Comparison of ENCODE assay signal across 21 cellular contexts in genomic region chr5:73892218-73892617, GRCh38.
DNase-seq lines count a peak whose midpoint lies in the region; FAIRE-seq and TF ChIP-seq lines count a peak whose summit lies in the region.
"Had no signal": no experiment of that assay in that cellular context is flagged by ENCODE, and none has a peak within 500 bp of the region (broad histone marks: within the 10 kb centered on the region; RNA-seq: fewer than 3 reads in every experiment).

No MANE protein-coding gene starts in this region.

- TF ChIP-seq CTCF in Calu3 (IDR thresholded peaks at IDR 0.05; ENCODE audit: unreplicated experiment) = no peak
- no peak for TF ChIP-seq CTCF in H1 (IDR thresholded peaks at IDR 0.05; ENCODE audit: control extremely low read depth in 1 of 3, insufficient read depth in 1 of 3, low read depth in 1 of 3, low read length in 3 of 3)
- no peak for TF ChIP-seq CTCF in osteocyte (IDR thresholded peaks at IDR 0.05)
- TF ChIP-seq CTCF in endodermal cell (conservative IDR thresholded peaks at IDR 0.05) = no peak

- no peaks in the 10 kb centered on the region for H4K20me1 ChIP-seq in H1 (replicated peaks in 1 of 2; ENCODE audit: control insufficient read depth in 1 of 2, insufficient read depth in 2 of 2, low read length in 2 of 2)
- H4K20me1 ChIP-seq: BLaER1 had no signal

- POLR2A ChIA-PET in H1 (lab: Charles Lee; ENCODE audit: partially characterized antibody) = no interaction called here

- H3K23ac ChIP-seq in H1 (ENCODE audit: insufficient read length) = no peak overlapping the region

- peak overlapping the region; percentile 45 for H3K27ac Mint-ChIP-seq in Calu3 (ENCODE audit: unreplicated experiment)
- peak overlapping the region; percentile 74 for H3K27ac Mint-ChIP-seq in osteocyte (ENCODE audit: unreplicated experiment)
- H3K27ac Mint-ChIP-seq in endodermal cell = no peak overlapping the region
- H3K27ac Mint-ChIP-seq: B cell; CD4-positive, CD25-positive, alpha-beta regulatory T cell; CD8-positive, alpha-beta T cell; GM23338 had no signal

- H4K8ac ChIP-seq in H1 (ENCODE audit: extremely low read depth, insufficient read depth, low read length) = no peak overlapping the region

- no peak overlapping the region for H2BK12ac ChIP-seq in H1 (ENCODE audit: low read depth, low read length)

- H3K4me1 ChIP-seq in ACC112 (ENCODE audit: control insufficient read depth, insufficient read depth, low read length, unreplicated experiment) (peaks cover 13% of the 10 kb centered on the region), H1 (replicated peaks in 1 of 4; ENCODE audit: control insufficient read depth in 3 of 4, insufficient read depth in 4 of 4, low read length in 3 of 4) (no peaks in the 10 kb centered on the region), endodermal cell (ENCODE audit: control insufficient read depth, insufficient read depth, low read length) (no peaks in the 10 kb centered on the region)
- H3K4me1 ChIP-seq: Caco-2, HAP-1 had no signal

- CTCF ChIA-PET in Calu3 (lab: Charles Lee) (no interaction called here), H1 (lab: Charles Lee; ENCODE audit: partially characterized antibody) (interaction anchor here (1.1 to 1.3 kb wide), 2 partner anchors 10 to 85 kb away, joined by 3 to 7 read pairs; no protein-coding TSS in a partner anchor)

- no peak overlapping the region for H2BK120ac ChIP-seq in H1 (replicated peaks; ENCODE audit: low read depth, low read length)

- TF ChIP-seq EP300 in H1 (IDR thresholded peaks at IDR 0.05; ENCODE audit: borderline replicate concordance in 1 of 2, low read depth in 2 of 2, low read length in 2 of 2) = no peak

- H3K27me3 ChIP-seq in ACC112 (ENCODE audit: insufficient read depth, low read length) (no peaks in the 10 kb centered on the region), H1 (replicated peaks in 1 of 4; ENCODE audit: control insufficient read depth in 3 of 4, extremely low read depth in 1 of 4, insufficient read depth in 3 of 4, low read length in 3 of 4) (no peaks in the 10 kb centered on the region), endodermal cell (ENCODE audit: control insufficient read depth, insufficient read depth, low read length, poor library complexity, severe bottlenecking) (peaks cover 3% of the 10 kb centered on the region)
- H3K27me3 ChIP-seq: BLaER1 had no signal

- H3K79me2 ChIP-seq in ACC112 (ENCODE audit: control insufficient read depth, insufficient read depth, low read length, unreplicated experiment) (no peaks in the 10 kb centered on the region), H1 (ENCODE audit: control insufficient read depth in 1 of 2, insufficient read depth in 2 of 2, low read length in 2 of 2) (no peaks in the 10 kb centered on the region)

- no peak overlapping the region for H3K4me3 ChIP-seq in ACC112 (ENCODE audit: low read depth, low read length)
- no peak overlapping the region for H3K4me3 ChIP-seq in H1 (ENCODE audit: extremely low read depth in 1 of 4, insufficient read depth in 2 of 4, low read depth in 3 of 4, low read length in 4 of 4)
- H3K4me3 ChIP-seq in endodermal cell (ENCODE audit: low read length) = no peak overlapping the region
- H3K4me3 ChIP-seq: BLaER1, GM23338, HAP-1 had no signal

- no peak overlapping the region for H2AK5ac ChIP-seq in H1 (ENCODE audit: low read depth, low read length)

- no TSS peak for BruUV-seq in Calu3 (replicated peaks; lab: Mats Ljungman, UMichigan)

- no peak overlapping the region for H2BK15ac ChIP-seq in H1 (ENCODE audit: low read length)

- no peaks in the 10 kb centered on the region for H3K27me3 Mint-ChIP-seq in Calu3 (ENCODE audit: unreplicated experiment)
- no peaks in the 10 kb centered on the region for H3K27me3 Mint-ChIP-seq in osteocyte (ENCODE audit: unreplicated experiment)
- peaks cover 9% of the 10 kb centered on the region for H3K27me3 Mint-ChIP-seq in endodermal cell (ENCODE audit: insufficient read depth)

- intact Hi-C loops in Calu3 (cut with micrococcal nuclease; ENCODE audit: unreplicated experiment) = no loop called here

- 89% methylated on average over 6 of the region's 6 CpGs; no CpG with 5 or more reads in 1 of the 2 experiments for WGBS in H1 (ENCODE audit: extremely low coverage in 1 of 2, insufficient coverage in 1 of 2, insufficient read length in 1 of 2, insufficient replicate concordance in 2 of 2, low coverage in 1 of 2, low lambda C conversion rate in 2 of 2, missing lambda C conversion rate in 1 of 2), 2 experiments
- WGBS in endodermal cell (ENCODE audit: insufficient coverage in 1 of 2, insufficient read length in 1 of 2), 2 experiments = 86 to 96% methylated on average over 2 to 6 of the region's 6 CpGs

- TF ChIP-seq RAD21 in H1 (IDR thresholded peaks at IDR 0.05 in 1 of 2, conservative IDR thresholded peaks at IDR 0.05 in 1 of 2; ENCODE audit: low read depth in 2 of 2, low read length in 2 of 2) = no peak

- H4K91ac ChIP-seq in H1 (replicated peaks; ENCODE audit: insufficient read length, low read length) = no peak overlapping the region

- no peak overlapping the region for H3K56ac ChIP-seq in H1 (replicated peaks; ENCODE audit: insufficient read length, low read depth, low read length)

- no peak overlapping the region for H2BK5ac ChIP-seq in H1 (ENCODE audit: low read depth, low read length)

- H3K9me3 ChIP-seq in H1 (ENCODE audit: insufficient read depth in 2 of 2, low read depth in 1 of 2, low read length in 1 of 2) (no peaks in the 10 kb centered on the region), endodermal cell (ENCODE audit: control insufficient read depth, low read length) (no peaks in the 10 kb centered on the region)
- H3K9me3 ChIP-seq: BLaER1, Caco-2, HAP-1 had no signal

- no peak overlapping the region for H3K18ac ChIP-seq in H1 (ENCODE audit: extremely low read depth, low read length)

- no peaks in the 10 kb centered on the region for H3K9me3 Mint-ChIP-seq in Calu3 (ENCODE audit: low read depth, unreplicated experiment)
- H3K9me3 Mint-ChIP-seq in osteocyte (ENCODE audit: unreplicated experiment) = peaks cover 4% of the 10 kb centered on the region
- no peaks in the 10 kb centered on the region for H3K9me3 Mint-ChIP-seq in endodermal cell
- H3K9me3 Mint-ChIP-seq: CD8-positive, alpha-beta T cell; GM23338 had no signal

- H3K23me2 ChIP-seq in H1 (ENCODE audit: low read depth, low read length) = no peaks in the 10 kb centered on the region

- no peak overlapping the region for H4K5ac ChIP-seq in H1 (ENCODE audit: insufficient read length, low read depth, low read length)

- no peaks in the 10 kb centered on the region for H3K79me1 ChIP-seq in H1 (ENCODE audit: low read depth, low read length)

- FAIRE-seq in H1 (lab: Jason Lieb, UNC) = no peak
- FAIRE-seq: D721Med, GM12891, GM18507, H54 had no signal

- no peak overlapping the region for H3K4me2 ChIP-seq in H1 (ENCODE audit: insufficient read depth in 1 of 2, low read depth in 2 of 2, low read length in 2 of 2)
- H3K4me2 ChIP-seq: BLaER1, GM23338 had no signal

- no peak overlapping the region for H3K4ac ChIP-seq in H1 (replicated peaks; ENCODE audit: insufficient read length, low read depth, low read length)

- no peak for DNase-seq in Calu3
- no peak for DNase-seq in H1 (ENCODE audit: low read depth in 1 of 2, low spot score in 2 of 2)
- DNase-seq in osteocyte (ENCODE audit: extremely low spot score, unreplicated experiment) = no peak
- no peak for DNase-seq in endodermal cell
- no peak for DNase-seq in NCI-H1930 (lab: John Stamatoyannopoulos, UW)
- DNase-seq: Caco-2; CD4-positive, CD25-positive, alpha-beta regulatory T cell; CD8-positive, alpha-beta T cell; DMS 273 treated with DMSO at 0.1 percent for 48 hours; DMS79; GF-D8 had no signal

- no peak overlapping the region for H3K4me3 Mint-ChIP-seq in Calu3 (ENCODE audit: low read depth, unreplicated experiment)
- H3K4me3 Mint-ChIP-seq in osteocyte (ENCODE audit: unreplicated experiment) = no peak overlapping the region
- no peak overlapping the region for H3K4me3 Mint-ChIP-seq in endodermal cell
- H3K4me3 Mint-ChIP-seq: B cell; CD4-positive, CD25-positive, alpha-beta regulatory T cell; CD8-positive, alpha-beta T cell; GM23338 had no signal

- H2AFZ ChIP-seq in ACC112 (ENCODE audit: low read length, unreplicated experiment) = no peak overlapping the region
- no peak overlapping the region for H2AFZ ChIP-seq in H1 (ENCODE audit: low read length)
- H2AFZ ChIP-seq: GM23338 had no signal

- H2BK20ac ChIP-seq in H1 (ENCODE audit: low read length) = no peak overlapping the region

- no peaks in the 10 kb centered on the region for H3K4me1 Mint-ChIP-seq in Calu3 (ENCODE audit: low read depth, unreplicated experiment)
- peaks cover 35% of the 10 kb centered on the region for H3K4me1 Mint-ChIP-seq in osteocyte (ENCODE audit: unreplicated experiment)
- peaks cover 5% of the 10 kb centered on the region for H3K4me1 Mint-ChIP-seq in endodermal cell
- H3K4me1 Mint-ChIP-seq: B cell; CD4-positive, CD25-positive, alpha-beta regulatory T cell; GM23338 had no signal

- H3K27ac ChIP-seq in ACC112 (ENCODE audit: low read depth, low read length) (peak overlapping the region; percentile 66), H1 (ENCODE audit: low read depth, low read length) (no peak overlapping the region), endodermal cell (ENCODE audit: low read depth, low read length) (no peak overlapping the region)
- H3K27ac ChIP-seq: BLaER1, C4-2B had no signal

- H3K14ac ChIP-seq in H1 (ENCODE audit: insufficient read length) = no peak overlapping the region

- H3K9ac ChIP-seq in H1 (replicated peaks in 1 of 4; ENCODE audit: extremely low read depth in 1 of 4, low read depth in 3 of 4, low read length in 3 of 4) = no peak overlapping the region
- H3K9ac ChIP-seq in endodermal cell (ENCODE audit: extremely low read depth, low read length, poor library complexity, severe bottlenecking) = no peak overlapping the region
- H3K9ac ChIP-seq: BLaER1 had no signal

- H3K36me3 Mint-ChIP-seq in Calu3 (ENCODE audit: insufficient read depth, unreplicated experiment) = peaks cover 67% of the 10 kb centered on the region
- H3K36me3 Mint-ChIP-seq in osteocyte (ENCODE audit: unreplicated experiment) = peaks cover 74% of the 10 kb centered on the region
- H3K36me3 Mint-ChIP-seq in endodermal cell (ENCODE audit: low read depth) = no peaks in the 10 kb centered on the region
- H3K36me3 Mint-ChIP-seq: CD4-positive, CD25-positive, alpha-beta regulatory T cell; CD8-positive, alpha-beta T cell had no signal

- no peak for TF ChIP-seq POLR2A in H1 (IDR thresholded peaks at IDR 0.05; ENCODE audit: control extremely low read depth in 1 of 2, low read depth in 2 of 2, low read length in 2 of 2)

- H3K36me3 ChIP-seq in ACC112 (ENCODE audit: insufficient read depth, low read length) (peaks cover 44% of the 10 kb centered on the region), H1 (ENCODE audit: control insufficient read depth in 2 of 4, insufficient read depth in 4 of 4, low read length in 3 of 4) (no peaks in the 10 kb centered on the region), endodermal cell (ENCODE audit: control insufficient read depth, insufficient read depth, low read length) (no peaks in the 10 kb centered on the region)
- H3K36me3 ChIP-seq: BLaER1, HAP-1 had no signal

TF ChIP-seq in H1, 55 proteins besides CTCF, POLR2A, EP300 and RAD21:
- TF ChIP-seq KDM5A (IDR thresholded peaks at IDR 0.05; ENCODE audit: low read length) (no peak), PHF8 (conservative IDR thresholded peaks at IDR 0.05; ENCODE audit: low read depth, low read length) (no peak), YY1 (IDR thresholded peaks at IDR 0.05; ENCODE audit: low read depth, low read length) (peak; percentile 91)
